11 cellular contexts compared by ENCODE assay signal in genomic region chr12:94795520-94795919, GRCh38.
A peak's percentile ranks its signal among the peaks of the same experiment; 100 is the strongest.
DNase-seq lines count a peak whose midpoint lies in the region; ATAC-seq and TF ChIP-seq lines count a peak whose summit lies in the region.
"Had no signal": no experiment of that assay in that cellular context is flagged by ENCODE, and none has a peak within 500 bp of the region (broad histone marks: within the 10 kb centered on the region; RNA-seq: fewer than 3 reads in every experiment).

No MANE protein-coding gene starts in this region.

- 49 to 71% methylated on average over 3 to 4 of the region's 9 CpGs for whole genome bisulfite sequencing in gastroesophageal sphincter (ENCODE audit: low coverage in 1 of 2), 2 donors
- 67 to 73% methylated on average over 6 to 9 of the region's 9 CpGs for WGBS in upper lobe of left lung, 2 donors

- no peak overlapping the region for H3K27ac Mint-ChIP-seq in activated CD4-positive, alpha-beta T cell treated with anti-CD3 and anti-CD28 coated beads, Interleukin-2, amount 10 ng/mL, durations not matched to agents 7 days and 5 days
- H3K27ac Mint-ChIP-seq: dendritic cell treated with granulocyte-macrophage colony-stimulating factor and Interleukin-4, amounts not matched to agents 40 ng/mL and 50 ng/mL, for 4 days had no signal

- H3K4me3 Mint-ChIP-seq in activated CD4-positive, alpha-beta T cell treated with anti-CD3 and anti-CD28 coated beads, Interleukin-2, amount 10 ng/mL, durations not matched to agents 7 days and 5 days = no peak overlapping the region
- H3K4me3 Mint-ChIP-seq: dendritic cell treated with granulocyte-macrophage colony-stimulating factor and Interleukin-4, amounts not matched to agents 40 ng/mL and 50 ng/mL, for 4 days had no signal

- peak; percentile 70 for ATAC-seq in SK-N-SH treated with all-trans-retinoic acid at 6 μM for 48 hours
- peak; percentile 35 for ATAC-seq in gastroesophageal sphincter
- peak; percentile 24 to 37 for ATAC-seq in upper lobe of left lung (ENCODE audit: low FRiP score in 2 of 2)

- H3K4me1 ChIP-seq in gastroesophageal sphincter (peaks cover 0 to 6% (median 4%) of the 10 kb centered on the region in 3 donors), upper lobe of left lung (peaks cover 0 to 9% (median 0%) of the 10 kb centered on the region in 4 donors)

- no peaks in the 10 kb centered on the region for H3K9me3 Mint-ChIP-seq in activated CD4-positive, alpha-beta T cell treated with anti-CD3 and anti-CD28 coated beads, Interleukin-2, amount 10 ng/mL, durations not matched to agents 7 days and 5 days
- H3K9me3 Mint-ChIP-seq: dendritic cell treated with granulocyte-macrophage colony-stimulating factor and Interleukin-4, amounts not matched to agents 40 ng/mL and 50 ng/mL, for 4 days had no signal

- H3K4me1 Mint-ChIP-seq in activated CD4-positive, alpha-beta T cell treated with anti-CD3 and anti-CD28 coated beads, Interleukin-2, amount 10 ng/mL, durations not matched to agents 7 days and 5 days = peaks cover 18% of the 10 kb centered on the region

- CTCF ChIA-PET in activated CD4-positive, alpha-beta T cell treated with anti-CD3 and anti-CD28 coated beads, Interleukin-2, amount 10 ng/mL, durations not matched to agents 7 days and 5 days (lab: Charles Lee) = no interaction called here

- TF ChIP-seq CTCF in gastroesophageal sphincter (IDR thresholded peaks at IDR 0.05) (no peak), upper lobe of left lung (IDR thresholded peaks at IDR 0.05) (peak in 1 of 6 experiments; percentile 8)

- no peaks in the 10 kb centered on the region for H3K36me3 Mint-ChIP-seq in activated CD4-positive, alpha-beta T cell treated with anti-CD3 and anti-CD28 coated beads, Interleukin-2, amount 10 ng/mL, durations not matched to agents 7 days and 5 days (ENCODE audit: low read depth)

- H3K4me3 ChIP-seq in gastroesophageal sphincter = no peak overlapping the region
- no peak overlapping the region for H3K4me3 ChIP-seq in upper lobe of left lung
- H3K4me3 ChIP-seq: BLaER1 treated with 17β-estradiol and CSF1 and Interleukin-3, amounts not matched to agents 10 nM and 100 nM had no signal

- no peak overlapping the region for H3K27ac ChIP-seq in gastroesophageal sphincter
- no peak overlapping the region for H3K27ac ChIP-seq in upper lobe of left lung
- H3K27ac ChIP-seq: BLaER1 treated with 17β-estradiol and CSF1 and Interleukin-3, amounts not matched to agents 10 nM and 100 nM had no signal

- DNase-seq in NCI-H82 (lab: John Stamatoyannopoulos, UW) = peak; percentile 6
- DNase-seq in NCI-H82 treated with DMSO at 0.1 percent for 48 hours (lab: John Stamatoyannopoulos, UW; ENCODE audit: unreplicated experiment) = no peak
- no peak for DNase-seq in upper lobe of left lung
- DNase-seq in activated CD4-positive, alpha-beta T cell treated with anti-CD3 and anti-CD28 coated beads, Interleukin-2, amount 10 ng/mL, durations not matched to agents 7 days and 5 days = no peak
- DNase-seq in NCI-H526 treated with DMSO at 0.1 percent for 48 hours (lab: John Stamatoyannopoulos, UW) = no peak
- DNase-seq in D341Med (ENCODE audit: low spot score) = no peak
- DNase-seq: NCI-H69 had no signal

- no peaks in the 10 kb centered on the region for H3K9me3 ChIP-seq in gastroesophageal sphincter
- no peaks in the 10 kb centered on the region for H3K9me3 ChIP-seq in upper lobe of left lung
- H3K9me3 ChIP-seq: BLaER1 treated with 17β-estradiol and CSF1 and Interleukin-3, amounts not matched to agents 10 nM and 100 nM had no signal

- TF ChIP-seq POLR2A in gastroesophageal sphincter (IDR thresholded peaks at IDR 0.05) (no peak), upper lobe of left lung (IDR thresholded peaks at IDR 0.05) (no peak)

- TF ChIP-seq EP300 in gastroesophageal sphincter (IDR thresholded peaks at IDR 0.05) = no peak
- no peak for TF ChIP-seq EP300 in upper lobe of left lung (IDR thresholded peaks at IDR 0.05)

- POLR2A ChIA-PET in activated CD4-positive, alpha-beta T cell treated with anti-CD3 and anti-CD28 coated beads, Interleukin-2, amount 10 ng/mL, durations not matched to agents 7 days and 5 days (lab: Charles Lee) = no interaction called here

- peaks cover 3% of the 10 kb centered on the region for H3K27me3 Mint-ChIP-seq in activated CD4-positive, alpha-beta T cell treated with anti-CD3 and anti-CD28 coated beads, Interleukin-2, amount 10 ng/mL, durations not matched to agents 7 days and 5 days
- H3K27me3 Mint-ChIP-seq: dendritic cell treated with granulocyte-macrophage colony-stimulating factor and Interleukin-4, amounts not matched to agents 40 ng/mL and 50 ng/mL, for 4 days had no signal

- H3K27me3 ChIP-seq in gastroesophageal sphincter (no peaks in the 10 kb centered on the region), upper lobe of left lung (no peaks in the 10 kb centered on the region)
- H3K27me3 ChIP-seq: BLaER1 treated with 17β-estradiol and CSF1 and Interleukin-3, amounts not matched to agents 10 nM and 100 nM had no signal

- H3K36me3 ChIP-seq in gastroesophageal sphincter = no peaks in the 10 kb centered on the region
- H3K36me3 ChIP-seq in upper lobe of left lung = no peaks in the 10 kb centered on the region
- H3K36me3 ChIP-seq: BLaER1 treated with 17β-estradiol and CSF1 and Interleukin-3, amounts not matched to agents 10 nM and 100 nM had no signal

TF ChIP-seq in SK-N-SH treated with all-trans-retinoic acid at 6 μM for 48 hours, 23 proteins besides CTCF, POLR2A, EP300 and RAD21:
- TF ChIP-seq ESRRG (CRISPR knock-in tag; IDR thresholded peaks at IDR 0.05) = no peak
- no peak for TF ChIP-seq CSRNP3 (CRISPR knock-in tag; IDR thresholded peaks at IDR 0.05)
- TF ChIP-seq TCF4 (CRISPR knock-in tag; IDR thresholded peaks at IDR 0.05; ENCODE audit: borderline replicate concordance) = no peak
- no peak for TF ChIP-seq ZFP3 (CRISPR knock-in tag; IDR thresholded peaks at IDR 0.05)
TF ChIP-seq in SK-N-SH treated with all-trans-retinoic acid at 6 μM for 48 hours: peak in this region for 0.
